Comparison of ENCODE assay signal across 8 cellular contexts in the genomic region with DNA sequence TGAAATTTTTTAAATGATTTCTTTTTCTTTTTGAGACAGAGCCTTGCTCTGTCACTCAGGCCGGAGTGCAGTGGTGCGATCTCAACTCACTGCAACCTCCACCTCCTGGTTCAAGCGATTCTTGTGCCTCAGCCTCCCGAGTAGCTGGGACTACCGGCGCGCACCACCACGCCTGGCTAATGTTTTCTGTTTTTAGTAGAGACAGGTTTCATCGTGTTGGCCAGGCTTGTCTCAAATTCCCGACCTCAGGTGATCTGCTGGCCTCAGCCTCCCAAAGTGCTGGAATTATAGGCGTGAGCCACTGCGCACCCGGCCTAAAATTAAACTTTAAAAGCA. TPM values are rescaled to one million over a fixed set of nuclear protein-coding genes. Genes with fewer than 3 reads are reported as not detected.
DNase-seq lines count a peak whose midpoint lies in the region; ATAC-seq and TF ChIP-seq lines count a peak whose summit lies in the region.
"Not testable (repeated sequence)": the region's sequence is repeated elsewhere in the genome, so short reads cannot be mapped to it uniquely, and the experiment has no call there.

No MANE protein-coding gene starts in this region.

- H3K4me1 Mint-ChIP-seq in activated naive CD4-positive, alpha-beta T cell treated with anti-CD3 and anti-CD28 coated beads for 36 hours (ENCODE audit: low read depth), result peaks cover 60% of the 10 kb centered on the region
- H3K4me1 Mint-ChIP-seq in naive thymus-derived CD8-positive, alpha-beta T cell, result peaks cover 26 to 74% (median 70%) of the 10 kb centered on the region in 4 donors

- H3K4me1 ChIP-seq in SJCRH30, result not testable (repeated sequence)
- H3K4me1 ChIP-seq in duodenal mucosa (ENCODE audit: control insufficient read depth in 1 of 2, insufficient read depth in 2 of 2, low read length in 2 of 2), result peaks cover 4 to 22% of the 10 kb centered on the region in 2 donors
- H3K4me1 ChIP-seq in right atrium auricular region, result peaks cover 0 to 19% of the 10 kb centered on the region in 2 donors
- H3K4me1 ChIP-seq in spleen, result peaks cover 15 to 65% (median 44%) of the 10 kb centered on the region in 6 donors

- H3K27me3 Mint-ChIP-seq in activated naive CD4-positive, alpha-beta T cell treated with anti-CD3 and anti-CD28 coated beads for 36 hours (ENCODE audit: low read depth); naive thymus-derived CD8-positive, alpha-beta T cell: not testable (repeated sequence)

- peak overlapping the region; percentile 94 for H3K4me3 Mint-ChIP-seq in activated naive CD4-positive, alpha-beta T cell treated with anti-CD3 and anti-CD28 coated beads for 36 hours
- peak overlapping the region; percentile 85 to 99 (median 92) for H3K4me3 Mint-ChIP-seq in naive thymus-derived CD8-positive, alpha-beta T cell

- 86 to 91% (median 90%) methylated on average over 13 of the region's 13 CpGs for WGBS in spleen, 5 donors

- H3K36me3 Mint-ChIP-seq in activated naive CD4-positive, alpha-beta T cell treated with anti-CD3 and anti-CD28 coated beads for 36 hours (ENCODE audit: low read depth), result peaks cover 14% of the 10 kb centered on the region
- H3K36me3 Mint-ChIP-seq in naive thymus-derived CD8-positive, alpha-beta T cell, result peaks cover 0 to 26% (median 2%) of the 10 kb centered on the region in 3 donors

- not testable (repeated sequence) for ATAC-seq in naive thymus-derived CD8-positive, alpha-beta T cell

- peak overlapping the region; percentile 84 for H3K4me3 ChIP-seq in AG09309 (ENCODE audit: control insufficient read depth, low read depth, low read length)
- peak overlapping the region; percentile 91 for H3K4me3 ChIP-seq in SJCRH30
- H3K4me3 ChIP-seq in duodenal mucosa (ENCODE audit: low read depth in 1 of 2, low read length in 2 of 2), result peak overlapping the region; percentile 86 to 91
- peak overlapping the region; percentile 95 to 99 for H3K4me3 ChIP-seq in right atrium auricular region
- peak overlapping the region in 6 of 8 donors; percentile 88 to 99 (median 95) for H3K4me3 ChIP-seq in spleen

- not testable (repeated sequence) for TF ChIP-seq POLR2A in spleen (IDR thresholded peaks at IDR 0.05)

- not testable (repeated sequence) for H3K27ac Mint-ChIP-seq in activated naive CD4-positive, alpha-beta T cell treated with anti-CD3 and anti-CD28 coated beads for 36 hours
- H3K27ac Mint-ChIP-seq in naive thymus-derived CD8-positive, alpha-beta T cell, result peak overlapping the region in 8 of 10 donors; percentile 29 to 99 (median 90)

- DNase-seq in AG09309 (ENCODE audit: low read depth); HEK293T (ENCODE audit: extremely low spot score); SJCRH30; right atrium auricular region (ENCODE audit: low spot score); naive thymus-derived CD8-positive, alpha-beta T cell; spleen: not testable (repeated sequence)
- DNase-seq in activated naive CD4-positive, alpha-beta T cell treated with anti-CD3 and anti-CD28 coated beads for 36 hours, result peak; percentile 8

- not testable (repeated sequence) for H3K36me3 ChIP-seq in SJCRH30; duodenal mucosa (ENCODE audit: control insufficient read depth in 1 of 2, insufficient read depth in 2 of 2, low read length in 2 of 2); right atrium auricular region; spleen

- CTCF ChIA-PET in HEK293T (lab: Yijun Ruan, JAX), result interaction anchor here (0.7 kb wide), 1 partner anchor 72 kb away, joined by 4 read pairs; no protein-coding TSS in a partner anchor
- CTCF ChIA-PET in activated naive CD4-positive, alpha-beta T cell treated with anti-CD3 and anti-CD28 coated beads for 36 hours (lab: Charles Lee), result not testable (repeated sequence)

- POLR2A ChIA-PET in HEK293T (lab: Yijun Ruan, JAX), result not testable (repeated sequence)
- POLR2A ChIA-PET in naive thymus-derived CD8-positive, alpha-beta T cell (lab: Charles Lee), result interaction anchor here (0.9 kb wide), 1 partner anchor 63 kb away, joined by 5 read pairs; a partner anchor contains a TSS

- not testable (repeated sequence) for H3K9me3 ChIP-seq in SJCRH30 (replicated peaks); duodenal mucosa (ENCODE audit: control insufficient read depth in 1 of 2, low read length in 2 of 2); right atrium auricular region; spleen

- not testable (repeated sequence) for TF ChIP-seq CTCF in AG09309 (IDR thresholded peaks at IDR 0.05; ENCODE audit: control insufficient read depth, insufficient read depth, low read depth, low read length, missing control alignments); right atrium auricular region (IDR thresholded peaks at IDR 0.05); spleen (IDR thresholded peaks at IDR 0.05 in 8 of 11, conservative IDR thresholded peaks at IDR 0.05 in 3 of 11)

- intact Hi-C loops in activated naive CD4-positive, alpha-beta T cell treated with anti-CD3 and anti-CD28 coated beads for 36 hours (cut with micrococcal nuclease); spleen (cut with DNase I; ENCODE audit: low total_unique reads): not testable (repeated sequence)

- not testable (repeated sequence) for H3K27ac ChIP-seq in SJCRH30; duodenal mucosa (ENCODE audit: low read depth, low read length); right atrium auricular region
- peak overlapping the region in 2 of 8 donors; percentile 93 to 94 for H3K27ac ChIP-seq in spleen

- peak overlapping the region in 1 of 2 donors; percentile 88 for H3K9ac ChIP-seq in duodenal mucosa (ENCODE audit: low read depth in 1 of 2, low read length in 2 of 2)

- H3K9me3 Mint-ChIP-seq in activated naive CD4-positive, alpha-beta T cell treated with anti-CD3 and anti-CD28 coated beads for 36 hours; naive thymus-derived CD8-positive, alpha-beta T cell: not testable (repeated sequence)

- H3K27me3 ChIP-seq in SJCRH30; duodenal mucosa (ENCODE audit: control insufficient read depth in 1 of 2, insufficient read depth in 2 of 2, low read length in 2 of 2); right atrium auricular region; spleen (replicated peaks in 1 of 7): not testable (repeated sequence)

TF ChIP-seq in HEK293T, 16 proteins besides CTCF, POLR2A, EP300 and RAD21:
- TF ChIP-seq, protein P1, sequence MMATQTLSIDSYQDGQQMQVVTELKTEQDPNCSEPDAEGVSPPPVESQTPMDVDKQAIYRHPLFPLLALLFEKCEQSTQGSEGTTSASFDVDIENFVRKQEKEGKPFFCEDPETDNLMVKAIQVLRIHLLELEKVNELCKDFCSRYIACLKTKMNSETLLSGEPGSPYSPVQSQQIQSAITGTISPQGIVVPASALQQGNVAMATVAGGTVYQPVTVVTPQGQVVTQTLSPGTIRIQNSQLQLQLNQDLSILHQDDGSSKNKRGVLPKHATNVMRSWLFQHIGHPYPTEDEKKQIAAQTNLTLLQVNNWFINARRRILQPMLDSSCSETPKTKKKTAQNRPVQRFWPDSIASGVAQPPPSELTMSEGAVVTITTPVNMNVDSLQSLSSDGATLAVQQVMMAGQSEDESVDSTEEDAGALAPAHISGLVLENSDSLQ (IDR thresholded peaks at IDR 0.05), result peak; percentile 27; the same call in 1 of the 2 replicates

RNA-seq across cellular contexts. Expression of a gene that starts 1.4 kb away (rescaled TPM):
- total RNA-seq in SJCRH30 (2014; rRNA removed; shearing (Covaris generic)), result 20.1 and 26.1 TPM in 2 replicates
- total RNA-seq in activated naive CD4-positive, alpha-beta T cell treated with anti-CD3 and anti-CD28 coated beads for 36 hours, result 10 to 100 TPM; 15.9 to 19.4 TPM
- total RNA-seq in right atrium auricular region (1 to 10 TPM; 5.4 to 7.2 TPM), spleen (10 to 100 TPM; 13.2 to 24.1 (median 19.8) TPM)
- total RNA-seq in naive thymus-derived CD8-positive, alpha-beta T cell, result 10 to 100 TPM; 30.8 to 37.7 TPM
- polyA plus RNA-seq in naive thymus-derived CD8-positive, alpha-beta T cell, result 10 to 100 TPM; 30.2 to 45.3 (median 41.4) TPM
- polyA plus RNA-seq in spleen, result 1 to 10 TPM; 5.3 to 7.1 (median 7.1) TPM
